In genomic region chr10:14958872-14959220, GRCh38 we compare ENCODE assay signal across 8 cellular contexts. TPM values are rescaled to one million over a fixed set of nuclear protein-coding genes. Genes with fewer than 3 reads are reported as not detected.
DNase-seq lines count a peak whose midpoint lies in the region; ATAC-seq and TF ChIP-seq lines count a peak whose summit lies in the region.

No MANE protein-coding gene starts in this region.

- DNase-seq in activated CD4-positive, alpha-beta T cell treated with anti-CD3 and anti-CD28 coated beads, Interleukin-2, amount 10 ng/mL, durations not matched to agents 7 days and 5 days = no peak
- no peak for DNase-seq in activated CD4-positive, alpha-beta T cell treated with anti-CD3 and anti-CD28 coated beads, Interleukin-2, amount 50 U/mL, for 48 hours
- DNase-seq in astrocyte of the cerebellum (ENCODE audit: low read depth) (no peak), right lobe of liver (no peak), thyroid gland (no peak), iPS-NIHi7 (ENCODE audit: extremely low spot score) (no peak)

- peaks cover 48% of the 10 kb centered on the region for H3K4me1 Mint-ChIP-seq in activated CD4-positive, alpha-beta T cell treated with anti-CD3 and anti-CD28 coated beads, Interleukin-2, amount 10 ng/mL, durations not matched to agents 7 days and 5 days

- WGBS in right lobe of liver (ENCODE audit: insufficient coverage, low coverage, low lambda C conversion rate, missing lambda C conversion rate) = 42% methylated on average over 12 of the region's 12 CpGs
- 55 to 56% methylated on average over 12 of the region's 12 CpGs for WGBS in thyroid gland, 2 donors

- no peaks in the 10 kb centered on the region for H3K9me3 ChIP-seq in right lobe of liver
- H3K9me3 ChIP-seq in thyroid gland = no peaks in the 10 kb centered on the region

- TF ChIP-seq CTCF in astrocyte of the cerebellum (IDR thresholded peaks at IDR 0.05; ENCODE audit: low read depth, low read length, missing control alignments) (no peak), right lobe of liver (IDR thresholded peaks at IDR 0.05) (no peak), thyroid gland (IDR thresholded peaks at IDR 0.05) (no peak)

- in situ Hi-C loops in astrocyte of the cerebellum (cut with HindIII; ENCODE audit: low sequenced_read_pairs) = no loop called here

- peak overlapping the region; percentile 88 for H3K4me3 Mint-ChIP-seq in activated CD4-positive, alpha-beta T cell treated with anti-CD3 and anti-CD28 coated beads, Interleukin-2, amount 10 ng/mL, durations not matched to agents 7 days and 5 days

- POLR2A ChIA-PET in activated CD4-positive, alpha-beta T cell treated with anti-CD3 and anti-CD28 coated beads, Interleukin-2, amount 10 ng/mL, durations not matched to agents 7 days and 5 days (lab: Charles Lee) = interaction anchor here (0.7 to 0.9 kb wide), 2 partner anchors 208 to 210 kb away, joined by 3 to 4 read pairs; partner anchors contain the start of gene NMT2

- peak overlapping the region; percentile 97 for H3K27ac Mint-ChIP-seq in activated CD4-positive, alpha-beta T cell treated with anti-CD3 and anti-CD28 coated beads, Interleukin-2, amount 10 ng/mL, durations not matched to agents 7 days and 5 days

- H3K4me1 ChIP-seq in right lobe of liver (no peaks in the 10 kb centered on the region), thyroid gland (peaks cover 0 to 4% of the 10 kb centered on the region in 2 donors)

- H3K27me3 Mint-ChIP-seq in activated CD4-positive, alpha-beta T cell treated with anti-CD3 and anti-CD28 coated beads, Interleukin-2, amount 10 ng/mL, durations not matched to agents 7 days and 5 days = no peaks in the 10 kb centered on the region

- H3K36me3 ChIP-seq in right lobe of liver (no peaks in the 10 kb centered on the region), thyroid gland (no peaks in the 10 kb centered on the region)

- peak; percentile 38 for TF ChIP-seq POLR2A in right lobe of liver (IDR thresholded peaks at IDR 0.05)
- TF ChIP-seq POLR2A in thyroid gland (IDR thresholded peaks at IDR 0.05) = no peak

- no peaks in the 10 kb centered on the region for H3K27me3 ChIP-seq in right lobe of liver
- H3K27me3 ChIP-seq in thyroid gland = no peaks in the 10 kb centered on the region

- H3K9me3 Mint-ChIP-seq in activated CD4-positive, alpha-beta T cell treated with anti-CD3 and anti-CD28 coated beads, Interleukin-2, amount 10 ng/mL, durations not matched to agents 7 days and 5 days = no peaks in the 10 kb centered on the region

- H3K4me3 ChIP-seq in astrocyte of the cerebellum (ENCODE audit: low read depth, low read length) (peak overlapping the region; percentile 72), right lobe of liver (peak overlapping the region; percentile 73 to 89 (median 78)), thyroid gland (replicated peaks in 1 of 3) (peak overlapping the region; percentile 21 to 74 (median 49))

- H3K36me3 Mint-ChIP-seq in activated CD4-positive, alpha-beta T cell treated with anti-CD3 and anti-CD28 coated beads, Interleukin-2, amount 10 ng/mL, durations not matched to agents 7 days and 5 days (ENCODE audit: low read depth) = peaks cover 14% of the 10 kb centered on the region

- ATAC-seq in right lobe of liver (peak in 1 of 4 donors; percentile 13), HG03460 (IDR thresholded peaks at IDR 0.05; ENCODE audit: unreplicated experiment) (no peak), GM18498 (IDR thresholded peaks at IDR 0.05; ENCODE audit: unreplicated experiment) (no peak)

- H3K27ac ChIP-seq in right lobe of liver (peak overlapping the region; percentile 79 to 94 (median 92)), thyroid gland (peak overlapping the region; percentile 83 to 91 (median 88))

- CTCF ChIA-PET in activated CD4-positive, alpha-beta T cell treated with anti-CD3 and anti-CD28 coated beads, Interleukin-2, amount 10 ng/mL, durations not matched to agents 7 days and 5 days (lab: Charles Lee) = interaction anchor here (0.8 to 2.3 kb wide), 4 partner anchors 9 to 399 kb away, joined by 3 to 6 read pairs (median 4); no protein-coding TSS in a partner anchor

- intact Hi-C loops in right lobe of liver (cut with DNase I) (no loop called here), thyroid gland (cut with DNase I) (no loop called here)

RNA-seq across cellular contexts. Expression of gene MEIG1, which starts 0.3 kb away (rescaled TPM):
- total RNA-seq in activated CD4-positive, alpha-beta T cell treated with anti-CD3 and anti-CD28 coated beads, Interleukin-2, amount 10 ng/mL, durations not matched to agents 7 days and 5 days = under 1 TPM; 0.71 to 0.82 TPM
- total RNA-seq in right lobe of liver (under 1 TPM in 1 of 6 experiments, not detected in 5; 0.51 TPM), thyroid gland (not detected)

RNA-seq across cellular contexts. Expression of gene DCLRE1C, which starts 5.0 kb away (rescaled TPM):
- total RNA-seq in activated CD4-positive, alpha-beta T cell treated with anti-CD3 and anti-CD28 coated beads, Interleukin-2, amount 10 ng/mL, durations not matched to agents 7 days and 5 days = 10 to 100 TPM; 60.4 to 66.2 TPM
- total RNA-seq in right lobe of liver (1 to 10 TPM; 1.7 to 5.0 (median 3.0) TPM), thyroid gland (10 to 100 TPM; 14.9 to 19.2 (median 17.2) TPM)
